ENCODE assay signal across 9 cellular contexts in the genomic region with DNA sequence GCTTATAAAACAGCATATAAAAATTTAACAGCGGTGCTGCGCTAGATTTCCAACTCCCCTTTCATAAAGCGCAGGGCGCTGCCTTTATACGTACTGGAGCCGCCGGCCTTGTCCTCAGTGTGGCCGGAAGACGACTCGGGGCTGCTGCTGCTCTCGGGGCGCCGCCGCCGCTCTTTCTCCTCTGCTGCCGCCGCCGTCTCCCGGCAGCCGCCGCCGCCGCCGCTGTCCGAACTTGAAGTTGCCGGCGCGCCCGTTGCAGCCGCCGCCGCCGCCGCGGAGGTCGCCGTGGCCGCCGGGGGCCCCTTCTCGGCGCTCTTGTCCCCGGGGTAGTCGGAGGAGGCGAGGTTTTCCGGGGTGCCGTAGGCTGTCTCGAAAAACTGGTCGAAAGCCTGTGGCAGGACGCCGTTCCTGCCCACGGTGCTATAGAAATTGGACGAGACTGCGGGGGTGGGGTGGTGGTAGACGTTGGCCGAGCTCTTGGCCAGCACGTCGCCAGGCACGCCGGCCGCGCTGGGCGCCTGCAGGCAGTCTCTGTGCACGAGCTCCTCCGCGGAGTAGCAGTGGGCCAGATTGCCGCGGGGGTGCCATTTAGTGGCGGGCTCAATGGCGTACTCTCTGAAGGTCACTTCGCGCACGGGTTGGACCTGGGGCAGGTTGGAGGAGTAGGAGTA. TPM values are rescaled to one million over a fixed set of nuclear protein-coding genes. Genes with fewer than 3 reads are reported as not detected.
A peak's percentile ranks its signal among the peaks of the same experiment; 100 is the strongest.
DNase-seq lines count a peak whose midpoint lies in the region; ATAC-seq and TF ChIP-seq lines count a peak whose summit lies in the region.
"Had no signal": no experiment of that assay in that cellular context is flagged by ENCODE, and none has a peak within 500 bp of the region (broad histone marks: within the 10 kb centered on the region; RNA-seq: fewer than 3 reads in every experiment).

No MANE protein-coding gene starts in this region.

- peak overlapping the region; percentile 34 for H3K4me3 ChIP-seq in CD8-positive, alpha-beta memory T cell (ENCODE audit: low read length)
- H3K4me3 ChIP-seq in kidney epithelial cell (ENCODE audit: low read depth, low read length) (peak overlapping the region; percentile 78), thoracic aorta (peak overlapping the region; percentile 68)

- intact Hi-C loops in activated T-helper 1 cell treated with anti-CD3 and anti-CD28 coated beads, Interleukin-12 subunit alpha, Interleukin-12 subunit beta, Interleukin-2, Interleukin-4 antibody, amounts not matched to agents 30 ng/mL and 10 ng/mL and 1 ng/mL, durations not matched to agents 14 hours and 24 hours and 36 hours (cut with micrococcal nuclease), result loop anchor here (1.0 to 5.0 kb wide), 6 partner anchors 10 to 58 kb away; partner anchors contain the start of genes EVX1, HOXA10 and HOXA3

- DNase-seq in CD8-positive, alpha-beta memory T cell, result peak in 1 of 5 donors; percentile 45
- DNase-seq in KBM-7, result peak; percentile 64
- no peak for DNase-seq in activated T-helper 1 cell treated with anti-CD3 and anti-CD28 coated beads, Interleukin-12 subunit alpha, Interleukin-12 subunit beta, Interleukin-2, Interleukin-4 antibody, amounts not matched to agents 30 ng/mL and 10 ng/mL and 1 ng/mL, durations not matched to agents 14 hours and 24 hours and 36 hours (ENCODE audit: low spot score)
- no peak for DNase-seq in kidney epithelial cell (ENCODE audit: low read depth)
- DNase-seq in thoracic aorta (ENCODE audit: low spot score), result no peak
- no peak for DNase-seq in globus pallidus (ENCODE audit: low spot score)
- DNase-seq in central memory CD4-positive, alpha-beta T cell, result no peak

- H3K4me1 Mint-ChIP-seq in CD8-positive, alpha-beta memory T cell, result peaks cover 49 to 64% (median 53%) of the 10 kb centered on the region in 3 donors
- H3K4me1 Mint-ChIP-seq in activated T-helper 1 cell treated with anti-CD3 and anti-CD28 coated beads, Interleukin-12 subunit alpha, Interleukin-12 subunit beta, Interleukin-2, Interleukin-4 antibody, amounts not matched to agents 30 ng/mL and 10 ng/mL and 1 ng/mL, durations not matched to agents 14 hours and 24 hours and 36 hours (ENCODE audit: low read depth), result peaks cover 5% of the 10 kb centered on the region

- TF ChIP-seq CTCF in kidney epithelial cell (IDR thresholded peaks at IDR 0.05; ENCODE audit: insufficient read depth, low read length, poor library complexity, severe bottlenecking), result no peak
- no peak for TF ChIP-seq CTCF in thoracic aorta (IDR thresholded peaks at IDR 0.05)

- no peaks in the 10 kb centered on the region for H3K36me3 ChIP-seq in CD8-positive, alpha-beta memory T cell (ENCODE audit: insufficient read depth, low read length)
- H3K36me3 ChIP-seq in kidney epithelial cell (ENCODE audit: control insufficient read depth, insufficient read depth, low read length) (no peaks in the 10 kb centered on the region), thoracic aorta (no peaks in the 10 kb centered on the region)

- ATAC-seq in thoracic aorta (ENCODE audit: insufficient number of reproducible peaks, low FRiP score, low read depth) (no peak), GM21367 (IDR thresholded peaks at IDR 0.05; ENCODE audit: unreplicated experiment) (no peak)

- in situ Hi-C loops in KBM-7 (cut with MboI; ENCODE audit: low pct_unique_long_range_greater_than_20kb, low sequenced_read_pairs), result loop anchor here (25.0 kb wide), 1 partner anchor 822 kb away; no protein-coding TSS in a partner anchor

- peaks cover 0 to 7% (median 0%) of the 10 kb centered on the region in 5 donors for H3K9me3 Mint-ChIP-seq in CD8-positive, alpha-beta memory T cell
- H3K9me3 Mint-ChIP-seq in activated T-helper 1 cell treated with anti-CD3 and anti-CD28 coated beads, Interleukin-12 subunit alpha, Interleukin-12 subunit beta, Interleukin-2, Interleukin-4 antibody, amounts not matched to agents 30 ng/mL and 10 ng/mL and 1 ng/mL, durations not matched to agents 14 hours and 24 hours and 36 hours, result no peaks in the 10 kb centered on the region

- H3K36me3 Mint-ChIP-seq in CD8-positive, alpha-beta memory T cell, result no peaks in the 10 kb centered on the region
- no peaks in the 10 kb centered on the region for H3K36me3 Mint-ChIP-seq in activated T-helper 1 cell treated with anti-CD3 and anti-CD28 coated beads, Interleukin-12 subunit alpha, Interleukin-12 subunit beta, Interleukin-2, Interleukin-4 antibody, amounts not matched to agents 30 ng/mL and 10 ng/mL and 1 ng/mL, durations not matched to agents 14 hours and 24 hours and 36 hours (ENCODE audit: low read depth)

- H3K9me3 ChIP-seq in CD8-positive, alpha-beta memory T cell (ENCODE audit: low read length), result no peaks in the 10 kb centered on the region
- no peaks in the 10 kb centered on the region for H3K9me3 ChIP-seq in thoracic aorta

- CTCF ChIA-PET in CD8-positive, alpha-beta memory T cell (lab: Charles Lee), result interaction anchor here (0.7 to 2.5 kb wide), 4 partner anchors 12 to 23 kb away, joined by 3 to 9 read pairs (median 5); no protein-coding TSS in a partner anchor

- H3K4me3 Mint-ChIP-seq in CD8-positive, alpha-beta memory T cell, result peak overlapping the region; percentile 70 to 88 (median 84)
- no peak overlapping the region for H3K4me3 Mint-ChIP-seq in activated T-helper 1 cell treated with anti-CD3 and anti-CD28 coated beads, Interleukin-12 subunit alpha, Interleukin-12 subunit beta, Interleukin-2, Interleukin-4 antibody, amounts not matched to agents 30 ng/mL and 10 ng/mL and 1 ng/mL, durations not matched to agents 14 hours and 24 hours and 36 hours

- peak overlapping the region in 4 of 8 donors; percentile 31 to 79 (median 75) for H3K27ac Mint-ChIP-seq in CD8-positive, alpha-beta memory T cell
- peak overlapping the region; percentile 87 for H3K27ac Mint-ChIP-seq in activated T-helper 1 cell treated with anti-CD3 and anti-CD28 coated beads, Interleukin-12 subunit alpha, Interleukin-12 subunit beta, Interleukin-2, Interleukin-4 antibody, amounts not matched to agents 30 ng/mL and 10 ng/mL and 1 ng/mL, durations not matched to agents 14 hours and 24 hours and 36 hours

- peaks cover 78% of the 10 kb centered on the region for H3K27me3 ChIP-seq in CD8-positive, alpha-beta memory T cell (ENCODE audit: insufficient read depth, low read length, poor library complexity, severe bottlenecking)
- H3K27me3 ChIP-seq in kidney epithelial cell (ENCODE audit: control insufficient read depth, insufficient read depth, low read length), result no peaks in the 10 kb centered on the region
- H3K27me3 ChIP-seq in thoracic aorta (replicated peaks; ENCODE audit: insufficient read depth), result peaks cover 50% of the 10 kb centered on the region

- H3K27ac ChIP-seq in CD8-positive, alpha-beta memory T cell (ENCODE audit: low read depth, low read length), result no peak overlapping the region
- H3K27ac ChIP-seq in thoracic aorta, result peak overlapping the region in 1 of 2 donors; percentile 11

- peaks cover 56% of the 10 kb centered on the region for H3K4me1 ChIP-seq in CD8-positive, alpha-beta memory T cell (ENCODE audit: insufficient read depth, low read length)
- H3K4me1 ChIP-seq in thoracic aorta (ENCODE audit: control insufficient read depth in 1 of 2, low read depth in 2 of 2), result peaks cover 29 to 59% of the 10 kb centered on the region in 2 donors

- peaks cover 82 to 87% of the 10 kb centered on the region in 2 donors for H3K27me3 Mint-ChIP-seq in CD8-positive, alpha-beta memory T cell
- peaks cover 81% of the 10 kb centered on the region for H3K27me3 Mint-ChIP-seq in activated T-helper 1 cell treated with anti-CD3 and anti-CD28 coated beads, Interleukin-12 subunit alpha, Interleukin-12 subunit beta, Interleukin-2, Interleukin-4 antibody, amounts not matched to agents 30 ng/mL and 10 ng/mL and 1 ng/mL, durations not matched to agents 14 hours and 24 hours and 36 hours (ENCODE audit: insufficient read depth)

- POLR2A ChIA-PET in CD8-positive, alpha-beta memory T cell (lab: Charles Lee), result interaction anchor here (0.7 kb wide), 1 partner anchor 17 kb away, joined by 4 read pairs; no protein-coding TSS in a partner anchor

RNA-seq across cellular contexts. Expression of gene HOXA11, which starts 0.6 kb away (rescaled TPM):
- total RNA-seq in CD8-positive, alpha-beta memory T cell, result not detected
- polyA plus RNA-seq in CD8-positive, alpha-beta memory T cell, result not detected
- total RNA-seq in activated T-helper 1 cell treated with anti-CD3 and anti-CD28 coated beads, Interleukin-12 subunit alpha, Interleukin-12 subunit beta, Interleukin-2, Interleukin-4 antibody, amounts not matched to agents 30 ng/mL and 10 ng/mL and 1 ng/mL, durations not matched to agents 14 hours and 24 hours and 36 hours, result not detected in 2 replicates
- total RNA-seq in kidney epithelial cell (11.4 and 17.3 TPM in 2 replicates), thoracic aorta (1 to 10 TPM in 1 of 2 donors, under 1 TPM in 1; 0.28 to 3.7 TPM)
- total RNA-seq: HT1080 had no signal

RNA-seq across cellular contexts. Expression of gene HOXA10, which starts 10.4 kb away (rescaled TPM):
- not detected for total RNA-seq in CD8-positive, alpha-beta memory T cell
- 0.09 TPM for polyA plus RNA-seq in CD8-positive, alpha-beta memory T cell
- not detected in 2 replicates for total RNA-seq in activated T-helper 1 cell treated with anti-CD3 and anti-CD28 coated beads, Interleukin-12 subunit alpha, Interleukin-12 subunit beta, Interleukin-2, Interleukin-4 antibody, amounts not matched to agents 30 ng/mL and 10 ng/mL and 1 ng/mL, durations not matched to agents 14 hours and 24 hours and 36 hours
- total RNA-seq in kidney epithelial cell (29.1 and 30.9 TPM in 2 replicates), thoracic aorta (under 1 TPM in 1 of 2 donors, not detected in 1; 0.81 TPM)

RNA-seq across cellular contexts. Expression of gene HOXA13, which starts 15.4 kb away (rescaled TPM):
- total RNA-seq in CD8-positive, alpha-beta memory T cell, result not detected
- not detected for polyA plus RNA-seq in CD8-positive, alpha-beta memory T cell
- total RNA-seq in activated T-helper 1 cell treated with anti-CD3 and anti-CD28 coated beads, Interleukin-12 subunit alpha, Interleukin-12 subunit beta, Interleukin-2, Interleukin-4 antibody, amounts not matched to agents 30 ng/mL and 10 ng/mL and 1 ng/mL, durations not matched to agents 14 hours and 24 hours and 36 hours, result not detected in 2 replicates
- total RNA-seq in kidney epithelial cell (not detected in 2 replicates), thoracic aorta (under 1 TPM in 1 of 2 donors, not detected in 1; 0.14 TPM)

RNA-seq across cellular contexts. Expression of gene HOXA9, which starts 19.1 kb away (rescaled TPM):
- total RNA-seq in CD8-positive, alpha-beta memory T cell, result not detected
- not detected for polyA plus RNA-seq in CD8-positive, alpha-beta memory T cell
- not detected in 2 replicates for total RNA-seq in activated T-helper 1 cell treated with anti-CD3 and anti-CD28 coated beads, Interleukin-12 subunit alpha, Interleukin-12 subunit beta, Interleukin-2, Interleukin-4 antibody, amounts not matched to agents 30 ng/mL and 10 ng/mL and 1 ng/mL, durations not matched to agents 14 hours and 24 hours and 36 hours
- total RNA-seq in kidney epithelial cell, result 46.5 and 53.7 TPM in 2 replicates
- not detected for total RNA-seq in thoracic aorta

RNA-seq across cellular contexts. Expression of gene HOXA7, which starts 28.0 kb away (rescaled TPM):
- not detected for total RNA-seq in CD8-positive, alpha-beta memory T cell
- not detected for polyA plus RNA-seq in CD8-positive, alpha-beta memory T cell
- not detected in 2 replicates for total RNA-seq in activated T-helper 1 cell treated with anti-CD3 and anti-CD28 coated beads, Interleukin-12 subunit alpha, Interleukin-12 subunit beta, Interleukin-2, Interleukin-4 antibody, amounts not matched to agents 30 ng/mL and 10 ng/mL and 1 ng/mL, durations not matched to agents 14 hours and 24 hours and 36 hours
- total RNA-seq in kidney epithelial cell (28.8 and 34.2 TPM in 2 replicates), thoracic aorta (under 1 TPM; 0.28 to 0.54 TPM)
- total RNA-seq: HT1080 had no signal

Comparison
In these comparisons a context has a peak if more than half of its experiments do, and no peak if none do; other contexts are left out.
1. RNA of gene HOXA10, which starts 10.4 kb away (total RNA-seq): 29.1 to 30.9 TPM in kidney epithelial cell; 0.81 TPM in thoracic aorta, not detected in CD8-positive, alpha-beta memory T cell and not detected in activated T-helper 1 cell treated with anti-CD3 and anti-CD28 coated beads, Interleukin-12 subunit alpha, Interleukin-12 subunit beta, Interleukin-2, Interleukin-4 antibody, amounts not matched to agents 30 ng/mL and 10 ng/mL and 1 ng/mL, durations not matched to agents 14 hours and 24 hours and 36 hours; every median in the first group is over 10 times any median in the second.
2. Peak in every context shown above with its lines, with median percentiles within 50 percentile points of each other: H3K4me3 ChIP-seq.